ENCODE assay signal across 8 cellular contexts in the genomic region with DNA sequence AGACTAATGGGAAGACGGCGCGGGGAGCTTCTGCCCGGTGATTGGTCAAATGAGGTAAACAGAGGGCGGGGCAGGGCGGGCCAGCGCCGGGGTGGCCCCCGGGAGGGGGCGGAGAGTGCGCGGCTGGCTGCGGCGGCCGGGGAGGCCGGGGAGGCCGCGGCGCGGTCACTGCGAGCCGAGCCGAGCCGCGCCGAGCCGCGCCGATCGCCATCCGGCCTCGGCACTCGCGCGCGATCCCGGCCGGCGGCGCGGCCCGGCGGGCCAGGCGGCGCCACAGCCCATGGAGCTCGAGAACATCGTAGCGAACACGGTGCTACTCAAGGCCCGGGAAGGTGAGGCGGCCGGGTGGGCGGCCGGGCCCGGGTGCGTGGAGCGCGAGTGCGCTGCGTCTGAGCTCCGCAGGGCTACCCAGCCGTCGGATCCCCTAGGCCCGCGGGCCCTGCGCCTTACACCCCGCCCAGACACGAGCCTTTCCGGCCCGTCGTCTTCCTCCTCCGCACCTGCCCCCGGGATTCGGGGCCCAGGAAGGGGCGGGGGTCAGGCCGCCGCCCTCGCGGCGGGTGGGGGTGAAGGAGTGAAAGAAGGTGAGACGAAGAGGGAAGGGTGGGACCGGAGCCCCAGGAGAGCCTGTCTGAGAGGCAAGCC. TPM values are rescaled to one million over a fixed set of nuclear protein-coding genes. Genes with fewer than 3 reads are reported as not detected.
DNase-seq lines count a peak whose midpoint lies in the region; ATAC-seq and TF ChIP-seq lines count a peak whose summit lies in the region.

Gene GRK6 (plus strand): TSS at position 111 of the 645 bp plus-strand sequence. CDS start 170 bp downstream, at position 281.

- H3K9me3 Mint-ChIP-seq in activated naive CD4-positive, alpha-beta T cell treated with anti-CD3 and anti-CD28 coated beads, Interleukin-2, amount 10 ng/mL, durations not matched to agents 7 days and 5 days: peaks cover 4% of the 10 kb centered on the region
- no peaks in the 10 kb centered on the region for H3K9me3 Mint-ChIP-seq in progenitor cell of endocrine pancreas (ENCODE audit: low read depth)

- peak within 1 kb of the TSS; percentile 92 for H3K4me3 Mint-ChIP-seq in activated naive CD4-positive, alpha-beta T cell treated with anti-CD3 and anti-CD28 coated beads, Interleukin-2, amount 10 ng/mL, durations not matched to agents 7 days and 5 days
- peak within 1 kb of the TSS; percentile 91 for H3K4me3 Mint-ChIP-seq in progenitor cell of endocrine pancreas (ENCODE audit: low read depth)

- peaks cover 56% of the 10 kb centered on the region for H3K4me1 Mint-ChIP-seq in activated naive CD4-positive, alpha-beta T cell treated with anti-CD3 and anti-CD28 coated beads, Interleukin-2, amount 10 ng/mL, durations not matched to agents 7 days and 5 days
- H3K4me1 Mint-ChIP-seq in progenitor cell of endocrine pancreas (ENCODE audit: low read depth): peaks cover 6% of the 10 kb centered on the region

- intact Hi-C loops in Right ventricle myocardium superior (cut with DNase I): no loop called here

- no peaks in the 10 kb centered on the region for H3K27me3 Mint-ChIP-seq in activated naive CD4-positive, alpha-beta T cell treated with anti-CD3 and anti-CD28 coated beads, Interleukin-2, amount 10 ng/mL, durations not matched to agents 7 days and 5 days
- H3K27me3 Mint-ChIP-seq in progenitor cell of endocrine pancreas: peaks cover 5% of the 10 kb centered on the region

- peak within 1 kb of the TSS; percentile 97 for H3K27ac Mint-ChIP-seq in activated naive CD4-positive, alpha-beta T cell treated with anti-CD3 and anti-CD28 coated beads, Interleukin-2, amount 10 ng/mL, durations not matched to agents 7 days and 5 days
- peak within 1 kb of the TSS; percentile 99 for H3K27ac Mint-ChIP-seq in progenitor cell of endocrine pancreas

- peaks cover 42% of the 10 kb centered on the region for H3K36me3 Mint-ChIP-seq in activated naive CD4-positive, alpha-beta T cell treated with anti-CD3 and anti-CD28 coated beads, Interleukin-2, amount 10 ng/mL, durations not matched to agents 7 days and 5 days
- peaks cover 1% of the 10 kb centered on the region for H3K36me3 Mint-ChIP-seq in progenitor cell of endocrine pancreas (ENCODE audit: insufficient read depth)

- CTCF ChIA-PET in activated naive CD4-positive, alpha-beta T cell treated with anti-CD3 and anti-CD28 coated beads, Interleukin-2, amount 10 ng/mL, durations not matched to agents 7 days and 5 days (lab: Charles Lee): interaction anchor here (0.7 to 14.5 kb wide), 7 partner anchors 17 to 117 kb away, joined by 3 to 172 read pairs (median 5); partner anchors contain the start of genes F12 and PFN3

- peak; percentile 2 for ATAC-seq in HG02943 (IDR thresholded peaks at IDR 0.05; ENCODE audit: low read depth, unreplicated experiment)
- ATAC-seq in Right ventricle myocardium superior (ENCODE audit: poor library complexity): no peak

- TF ChIP-seq CTCF in progenitor cell of endocrine pancreas (IDR thresholded peaks at IDR 0.05; ENCODE audit: unreplicated experiment): no peak

- DNase-seq in NCI-H2227 (lab: John Stamatoyannopoulos, UW; ENCODE audit: unreplicated experiment) (peak; percentile 58), NCI-H2227 treated with DMSO at 0.1 percent for 48 hours (lab: John Stamatoyannopoulos, UW) (no peak), RPMI7951 (ENCODE audit: low read depth) (no peak), Right ventricle myocardium superior (peak; percentile 62), progenitor cell of endocrine pancreas (ENCODE audit: low spot score, unreplicated experiment) (no peak), GOT3 (lab: John Stamatoyannopoulos, UW) (no peak)
- peak; percentile 87 for DNase-seq in activated naive CD4-positive, alpha-beta T cell treated with anti-CD3 and anti-CD28 coated beads, Interleukin-2, amount 10 ng/mL, durations not matched to agents 7 days and 5 days

RNA-seq across cellular contexts. Expression of gene GRK6, which starts in this region (rescaled TPM):
- 26.9 and 27.4 TPM in 2 replicates for total RNA-seq in RPMI7951 (2014; rRNA removed; shearing (Covaris generic))
- total RNA-seq in Right ventricle myocardium superior: 16.0 TPM
- 40.2 and 43.0 TPM in 2 replicates for total RNA-seq in progenitor cell of endocrine pancreas

Comparison
In these comparisons a context has a peak if more than half of its experiments do, and no peak if none do; other contexts are left out.
1. DNase-seq: peak in NCI-H2227 (single experiment), activated naive CD4-positive, alpha-beta T cell treated with anti-CD3 and anti-CD28 coated beads, Interleukin-2, amount 10 ng/mL, durations not matched to agents 7 days and 5 days (single experiment) and Right ventricle myocardium superior (single experiment); none in NCI-H2227 treated with DMSO at 0.1 percent for 48 hours (single experiment), RPMI7951 (single experiment), progenitor cell of endocrine pancreas (single experiment) and GOT3 (single experiment).